In the genomic region with DNA sequence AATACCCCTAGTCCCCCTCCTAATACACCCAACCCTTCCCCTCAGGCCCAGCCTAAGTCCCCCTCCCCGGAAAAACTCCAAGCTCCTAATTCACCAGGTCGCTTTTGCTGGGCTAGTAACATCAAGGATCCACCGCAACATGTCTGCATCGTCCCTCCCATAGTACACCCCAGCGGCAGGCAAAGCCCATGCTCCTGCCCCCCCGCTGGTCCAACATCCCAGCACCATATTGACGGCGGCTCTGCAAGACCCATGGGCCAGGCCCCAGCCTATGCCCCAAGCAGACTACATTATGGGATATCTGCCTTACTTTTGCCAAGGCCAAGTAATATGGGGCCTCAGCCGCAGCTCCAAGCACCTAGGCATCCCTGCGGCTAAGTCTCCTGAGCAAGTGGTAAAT, we compare ENCODE assay signal across 20 cellular contexts. TPM values are rescaled to one million over a fixed set of nuclear protein-coding genes. Genes with fewer than 3 reads are reported as not detected.
"Had no signal": no experiment of that assay in that cellular context is flagged by ENCODE, and none has a peak within 500 bp of the region (broad histone marks: within the 10 kb centered on the region; RNA-seq: fewer than 3 reads in every experiment).

No MANE protein-coding gene starts in this region.

- H3K27ac ChIP-seq: RWPE1 had no signal

- DNase-seq: KBM-7, MV-4-11, NCI-H1048, NCI-H1105, NCI-H1436 treated with DMSO at 0.1 percent for 48 hours, NCI-H1694, NCI-H187 treated with DMSO at 0.1 percent for 48 hours, NCI-H2029 treated with DMSO at 0.1 percent for 48 hours, NCI-H2171 treated with DMSO at 0.1 percent for 48 hours, NCI-H524, NCI-H526 treated with DMSO at 0.1 percent for 48 hours, NCI-H774, PC-3, SHP77 had no signal

RNA-seq across cellular contexts. Expression of a gene that starts 51.2 kb away (rescaled TPM):
- total RNA-seq: HT-29, LHCN-M2, NCI-H460, PC-3 had no signal

RNA-seq across cellular contexts. Expression of a gene that starts 59.0 kb away (rescaled TPM):
- total RNA-seq: HT-29, LHCN-M2, MCF 10A, NCI-H460, OCI-LY7, PC-3 had no signal
